Comparison of ENCODE assay signal across 8 cellular contexts in genomic region chr1:234962340-234962989, GRCh38.
DNase-seq lines count a peak whose midpoint lies in the region; ATAC-seq lines count a peak whose summit lies in the region.

No MANE protein-coding gene starts in this region.

- H3K4me3 ChIP-seq in stomach smooth muscle (ENCODE audit: low read length in 2 of 2), result peak overlapping the region in 1 of 2 donors; percentile 59

- peak overlapping the region; percentile 23 for H3K4me3 Mint-ChIP-seq in activated naive CD4-positive, alpha-beta T cell treated with anti-CD3 and anti-CD28 coated beads for 36 hours

- no peaks in the 10 kb centered on the region for H3K9me3 ChIP-seq in stomach smooth muscle (ENCODE audit: control insufficient read depth in 2 of 2, low read length in 2 of 2)

- H3K36me3 ChIP-seq in stomach smooth muscle (ENCODE audit: control insufficient read depth in 2 of 2, insufficient read depth in 2 of 2, low read length in 2 of 2), result no peaks in the 10 kb centered on the region

- peak overlapping the region; percentile 89 for H3K27ac ChIP-seq in stomach smooth muscle (ENCODE audit: low read length)

- CTCF ChIA-PET in activated naive CD4-positive, alpha-beta T cell treated with anti-CD3 and anti-CD28 coated beads for 36 hours (lab: Charles Lee), result interaction anchor here (0.8 to 1.7 kb wide), 10 partner anchors 12 to 351 kb away, joined by 3 to 8 read pairs (median 3); no protein-coding TSS in a partner anchor

- peak overlapping the region; percentile 20 to 69 for H3K9ac ChIP-seq in stomach smooth muscle (ENCODE audit: low read length in 2 of 2)

- H3K27ac Mint-ChIP-seq in activated naive CD4-positive, alpha-beta T cell treated with anti-CD3 and anti-CD28 coated beads for 36 hours, result peak overlapping the region; percentile 97

- H3K36me3 Mint-ChIP-seq in activated naive CD4-positive, alpha-beta T cell treated with anti-CD3 and anti-CD28 coated beads for 36 hours (ENCODE audit: low read depth), result no peaks in the 10 kb centered on the region

- intact Hi-C loops in activated naive CD4-positive, alpha-beta T cell treated with anti-CD3 and anti-CD28 coated beads for 36 hours (cut with micrococcal nuclease), result loop anchor here (2.0 to 5.0 kb wide), 3 partner anchors 190 to 555 kb away; partner anchors contain the start of genes ARID4B and GGPS1

- H3K4me1 Mint-ChIP-seq in activated naive CD4-positive, alpha-beta T cell treated with anti-CD3 and anti-CD28 coated beads for 36 hours (ENCODE audit: low read depth), result peaks cover 80% of the 10 kb centered on the region

- no peak for DNase-seq in activated naive CD4-positive, alpha-beta T cell treated with anti-CD3 and anti-CD28 coated beads for 36 hours
- no peak for DNase-seq in activated naive CD4-positive, alpha-beta T cell treated with anti-CD3 and anti-CD28 coated beads, Interleukin-2, amount 50 U/mL, for 16 hours
- DNase-seq in NAMALWA (ENCODE audit: low spot score) (peak; percentile 71), amniotic stem cell (lab: John Stamatoyannopoulos, UW) (peak; percentile 92), islet precursor cell (peak; percentile 82), medulla oblongata (ENCODE audit: extremely low spot score) (no peak)

- H3K27me3 ChIP-seq in stomach smooth muscle (ENCODE audit: control insufficient read depth in 1 of 2, insufficient read depth in 2 of 2, low read length in 2 of 2), result no peaks in the 10 kb centered on the region

- ATAC-seq in HG02588 (IDR thresholded peaks at IDR 0.05; ENCODE audit: unreplicated experiment), result peak; percentile 52

- peaks cover 59% of the 10 kb centered on the region for H3K4me1 ChIP-seq in stomach smooth muscle (ENCODE audit: control insufficient read depth, insufficient read depth, low read length)

- H3K27me3 Mint-ChIP-seq in activated naive CD4-positive, alpha-beta T cell treated with anti-CD3 and anti-CD28 coated beads for 36 hours (ENCODE audit: low read depth), result no peaks in the 10 kb centered on the region

- no peaks in the 10 kb centered on the region for H3K9me3 Mint-ChIP-seq in activated naive CD4-positive, alpha-beta T cell treated with anti-CD3 and anti-CD28 coated beads for 36 hours

Comparison
In these comparisons a context has a peak if more than half of its experiments do, and no peak if none do; other contexts are left out.
1. DNase-seq: peak in NAMALWA (single experiment), amniotic stem cell (single experiment) and islet precursor cell (single experiment); none in activated naive CD4-positive, alpha-beta T cell treated with anti-CD3 and anti-CD28 coated beads for 36 hours (single experiment), activated naive CD4-positive, alpha-beta T cell treated with anti-CD3 and anti-CD28 coated beads, Interleukin-2, amount 50 U/mL, for 16 hours (single experiment) and medulla oblongata (single experiment).